ENCODE assay signal across 1 cellular context in genomic region chr18:33630476-33630875, GRCh38.
TF ChIP-seq lines count a peak whose summit lies in the region.

No MANE protein-coding gene starts in this region.

TF ChIP-seq in WTC11, 78 proteins besides CTCF, POLR2A, EP300 and RAD21 (continued from another document):
- TF ChIP-seq ZNF263 (CRISPR knock-in tag; IDR thresholded peaks at IDR 0.05; ENCODE audit: low read depth): no peak
- TF ChIP-seq IRF1 (CRISPR knock-in tag; IDR thresholded peaks at IDR 0.05): no peak
- TF ChIP-seq ZNF671 (CRISPR knock-in tag; IDR thresholded peaks at IDR 0.05): no peak
- TF ChIP-seq E2F4 (CRISPR knock-in tag; IDR thresholded peaks at IDR 0.05; ENCODE audit: borderline replicate concordance, low read depth): no peak
- TF ChIP-seq ZMAT4 (CRISPR knock-in tag; IDR thresholded peaks at IDR 0.05): no peak
- TF ChIP-seq FOXJ3 (CRISPR knock-in tag; IDR thresholded peaks at IDR 0.05; ENCODE audit: borderline replicate concordance): no peak
- TF ChIP-seq USF2 (CRISPR knock-in tag; IDR thresholded peaks at IDR 0.05): no peak
